ENCODE assay signal across 1 cellular context in genomic region chr17:20856071-20856470, GRCh38.
TF ChIP-seq lines count a peak whose summit lies in the region.

No MANE protein-coding gene starts in this region.

TF ChIP-seq in HEK293, 187 proteins besides CTCF, POLR2A, EP300 and RAD21:
- TF ChIP-seq, protein P1, sequence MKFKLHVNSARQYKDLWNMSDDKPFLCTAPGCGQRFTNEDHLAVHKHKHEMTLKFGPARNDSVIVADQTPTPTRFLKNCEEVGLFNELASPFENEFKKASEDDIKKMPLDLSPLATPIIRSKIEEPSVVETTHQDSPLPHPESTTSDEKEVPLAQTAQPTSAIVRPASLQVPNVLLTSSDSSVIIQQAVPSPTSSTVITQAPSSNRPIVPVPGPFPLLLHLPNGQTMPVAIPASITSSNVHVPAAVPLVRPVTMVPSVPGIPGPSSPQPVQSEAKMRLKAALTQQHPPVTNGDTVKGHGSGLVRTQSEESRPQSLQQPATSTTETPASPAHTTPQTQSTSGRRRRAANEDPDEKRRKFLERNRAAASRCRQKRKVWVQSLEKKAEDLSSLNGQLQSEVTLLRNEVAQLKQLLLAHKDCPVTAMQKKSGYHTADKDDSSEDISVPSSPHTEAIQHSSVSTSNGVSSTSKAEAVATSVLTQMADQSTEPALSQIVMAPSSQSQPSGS (tag by site-specific recombination; IDR thresholded peaks at IDR 0.05; ENCODE audit: low read depth) = peak; percentile 49; the same call in 1 of the 2 replicates
